11 cellular contexts compared by ENCODE assay signal in the genomic region with DNA sequence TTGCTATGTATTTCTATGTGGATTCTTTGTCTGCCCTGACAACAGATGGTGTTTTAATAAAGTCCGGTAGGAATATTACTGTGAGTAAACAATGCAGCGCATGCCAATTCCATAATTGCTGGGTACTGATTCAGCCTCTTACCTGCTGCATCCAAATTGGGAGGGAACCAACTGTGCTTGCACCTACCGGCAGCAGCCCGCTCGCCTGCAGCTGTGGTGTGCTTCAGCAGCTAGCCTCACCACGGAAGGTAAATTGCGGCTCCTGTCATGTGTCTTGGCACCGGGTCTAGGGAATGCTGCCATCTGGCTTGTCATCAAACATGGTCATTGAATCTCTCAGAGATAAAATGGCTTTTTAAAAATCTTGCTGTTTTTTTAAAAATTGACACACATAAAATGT.
DNase-seq lines count a peak whose midpoint lies in the region; ATAC-seq and TF ChIP-seq lines count a peak whose summit lies in the region.
"Had no signal": no experiment of that assay in that cellular context is flagged by ENCODE, and none has a peak within 500 bp of the region (broad histone marks: within the 10 kb centered on the region; RNA-seq: fewer than 3 reads in every experiment).

No MANE protein-coding gene starts in this region.

- no peak for TF ChIP-seq CTCF in astrocyte of the spinal cord (IDR thresholded peaks at IDR 0.05; ENCODE audit: low read depth, low read length)

- ATAC-seq in GM21381 (IDR thresholded peaks at IDR 0.05; ENCODE audit: unreplicated experiment) = no peak
- ATAC-seq in Right ventricle myocardium superior (ENCODE audit: poor library complexity) = no peak
- ATAC-seq in HG02840 (IDR thresholded peaks at IDR 0.05; ENCODE audit: low FRiP score, unreplicated experiment) = no peak

- intact Hi-C loops in Right ventricle myocardium superior (cut with DNase I) = no loop called here

- in situ Hi-C loops in astrocyte of the spinal cord (cut with HindIII; ENCODE audit: low sequenced_read_pairs) (no loop called here), KBM-7 (cut with MboI; ENCODE audit: low pct_unique_long_range_greater_than_20kb, low sequenced_read_pairs) (no loop called here)

- DNase-seq in Daoy (ENCODE audit: low read depth) (peak; percentile 80), NCI-H2107 treated with DMSO at 0.1 percent for 48 hours (lab: John Stamatoyannopoulos, UW; ENCODE audit: unreplicated experiment) (peak; percentile 88), astrocyte of the spinal cord (ENCODE audit: low read depth, low spot score) (peak; percentile 16), mucosa of gallbladder (ENCODE audit: low spot score) (peak; percentile 44), KBM-7 (no peak), Right ventricle myocardium superior (no peak)
- DNase-seq: activated naive CD4-positive, alpha-beta T cell treated with anti-CD3 and anti-CD28 coated beads, Interleukin-2, amount 10 ng/mL, durations not matched to agents 7 days and 5 days; stimulated activated CD4-positive, alpha-beta T cell treated with anti-CD3 and anti-CD28 coated beads, Interleukin-2, amount 100 ng/mL, for 24 hours had no signal

- no peak overlapping the region for H3K4me3 ChIP-seq in astrocyte of the spinal cord (ENCODE audit: low read depth, low read length)
- H3K4me3 ChIP-seq: esophagus muscularis mucosa had no signal

Comparison
In these comparisons a context has a peak if more than half of its experiments do, and no peak if none do; other contexts are left out.
1. DNase-seq: peak in Daoy (single experiment), NCI-H2107 treated with DMSO at 0.1 percent for 48 hours (single experiment), astrocyte of the spinal cord (single experiment) and mucosa of gallbladder (single experiment); none in KBM-7 (single experiment) and Right ventricle myocardium superior (single experiment).